9 cellular contexts compared by ENCODE assay signal in the genomic region with DNA sequence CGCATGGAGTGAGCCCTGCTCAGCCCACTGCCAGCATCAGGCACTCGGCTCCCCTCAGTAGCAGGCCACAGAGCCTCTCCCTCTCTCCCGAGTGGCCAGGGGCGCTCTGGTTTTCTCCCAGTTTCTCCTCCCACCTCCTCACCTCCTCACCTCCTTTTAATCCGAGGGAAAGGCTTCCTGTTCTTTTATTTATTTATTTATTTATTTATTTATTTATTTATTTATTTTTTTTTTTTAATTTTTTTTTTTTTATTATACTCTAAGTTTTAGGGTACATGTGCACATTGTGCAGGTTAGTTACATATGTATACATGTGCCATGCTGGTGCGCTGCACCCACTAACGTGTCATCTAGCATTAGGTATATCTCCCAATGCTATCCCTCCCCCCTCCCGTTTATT. TPM values are rescaled to one million over a fixed set of nuclear protein-coding genes. Genes with fewer than 3 reads are reported as not detected.
"Had no signal": no experiment of that assay in that cellular context is flagged by ENCODE, and none has a peak within 500 bp of the region (broad histone marks: within the 10 kb centered on the region; RNA-seq: fewer than 3 reads in every experiment).

No MANE protein-coding gene starts in this region.

RNA-seq across cellular contexts. Expression of gene RFX8, which starts 29.8 kb away (rescaled TPM):
- total RNA-seq: activated naive CD8-positive, alpha-beta T cell treated with anti-CD3 and anti-CD28 coated beads for 36 hours; activated T-cell treated with anti-CD3 and anti-CD28 coated beads, Interleukin-2, amount 50 U/mL, for 4 hours; ascending aorta; astrocyte; body of pancreas; bronchial epithelial cell; cardiac septum; chondrocyte had no signal
- polyA plus RNA-seq: cardiac muscle cell had no signal
